Comparison of ENCODE assay signal across 1 cellular context in the genomic region with DNA sequence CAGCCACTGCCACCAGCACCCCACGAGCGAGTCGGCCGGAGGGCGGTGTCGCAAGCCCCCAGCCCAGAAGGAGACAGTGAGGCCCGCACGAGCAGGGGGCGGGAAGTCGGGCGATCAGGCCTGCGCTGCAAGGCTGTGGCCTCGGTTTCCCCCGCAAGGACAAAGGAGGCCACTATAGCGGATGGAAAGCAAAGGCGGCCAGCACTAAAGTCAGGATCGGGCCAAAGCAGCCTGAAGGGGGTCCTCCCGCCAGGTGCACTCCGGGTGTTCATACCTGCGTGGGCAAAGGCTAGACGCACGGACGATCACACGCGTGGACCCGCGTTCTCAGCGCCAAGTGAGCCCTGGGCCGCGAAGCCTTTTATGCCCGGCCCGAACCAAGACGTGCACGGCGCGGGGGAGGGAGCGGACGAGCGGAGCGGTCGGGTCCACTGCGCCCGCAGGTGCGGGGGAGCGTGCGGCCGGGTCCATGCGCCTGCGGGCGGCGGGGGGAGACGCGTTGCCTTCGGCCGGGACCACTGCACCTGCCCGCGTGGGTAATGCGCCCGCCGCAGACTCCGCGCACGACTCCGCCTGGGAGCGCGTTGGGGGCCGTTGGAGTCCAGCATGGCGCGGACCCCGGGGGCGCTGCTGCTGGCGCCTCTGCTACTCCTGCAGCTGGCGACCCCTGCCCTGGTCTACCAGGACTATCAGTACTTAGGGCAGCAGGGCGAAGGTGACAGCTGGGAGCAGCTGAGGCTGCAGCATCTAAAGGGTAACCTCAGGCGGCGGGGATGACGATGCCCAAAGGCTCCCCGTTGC.
A peak's percentile ranks its signal among the peaks of the same experiment; 100 is the strongest.
TF ChIP-seq lines count a peak whose summit lies in the region.

A gene (minus strand): TSS at position 335 of the 801 bp plus-strand sequence. CDS start 539 bp downstream, outside the sequence.
A gene (plus strand): TSS at position 604 of the 801 bp plus-strand sequence. CDS start 3 bp downstream, at position 607.

TF ChIP-seq in HepG2, 621 proteins besides CTCF, POLR2A, EP300 and RAD21 (continued from another document and continues in another):
- TF ChIP-seq, protein P1, sequence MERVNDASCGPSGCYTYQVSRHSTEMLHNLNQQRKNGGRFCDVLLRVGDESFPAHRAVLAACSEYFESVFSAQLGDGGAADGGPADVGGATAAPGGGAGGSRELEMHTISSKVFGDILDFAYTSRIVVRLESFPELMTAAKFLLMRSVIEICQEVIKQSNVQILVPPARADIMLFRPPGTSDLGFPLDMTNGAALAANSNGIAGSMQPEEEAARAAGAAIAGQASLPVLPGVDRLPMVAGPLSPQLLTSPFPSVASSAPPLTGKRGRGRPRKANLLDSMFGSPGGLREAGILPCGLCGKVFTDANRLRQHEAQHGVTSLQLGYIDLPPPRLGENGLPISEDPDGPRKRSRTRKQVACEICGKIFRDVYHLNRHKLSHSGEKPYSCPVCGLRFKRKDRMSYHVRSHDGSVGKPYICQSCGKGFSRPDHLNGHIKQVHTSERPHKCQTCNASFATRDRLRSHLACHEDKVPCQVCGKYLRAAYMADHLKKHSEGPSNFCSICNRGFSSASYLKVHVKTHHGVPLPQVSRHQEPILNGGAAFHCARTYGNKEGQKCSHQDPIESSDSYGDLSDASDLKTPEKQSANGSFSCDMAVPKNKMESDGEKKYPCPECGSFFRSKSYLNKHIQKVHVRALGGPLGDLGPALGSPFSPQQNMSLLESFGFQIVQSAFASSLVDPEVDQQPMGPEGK (CRISPR knock-in tag; IDR thresholded peaks at IDR 0.05) = peak; percentile 44
- TF ChIP-seq, protein P2, sequence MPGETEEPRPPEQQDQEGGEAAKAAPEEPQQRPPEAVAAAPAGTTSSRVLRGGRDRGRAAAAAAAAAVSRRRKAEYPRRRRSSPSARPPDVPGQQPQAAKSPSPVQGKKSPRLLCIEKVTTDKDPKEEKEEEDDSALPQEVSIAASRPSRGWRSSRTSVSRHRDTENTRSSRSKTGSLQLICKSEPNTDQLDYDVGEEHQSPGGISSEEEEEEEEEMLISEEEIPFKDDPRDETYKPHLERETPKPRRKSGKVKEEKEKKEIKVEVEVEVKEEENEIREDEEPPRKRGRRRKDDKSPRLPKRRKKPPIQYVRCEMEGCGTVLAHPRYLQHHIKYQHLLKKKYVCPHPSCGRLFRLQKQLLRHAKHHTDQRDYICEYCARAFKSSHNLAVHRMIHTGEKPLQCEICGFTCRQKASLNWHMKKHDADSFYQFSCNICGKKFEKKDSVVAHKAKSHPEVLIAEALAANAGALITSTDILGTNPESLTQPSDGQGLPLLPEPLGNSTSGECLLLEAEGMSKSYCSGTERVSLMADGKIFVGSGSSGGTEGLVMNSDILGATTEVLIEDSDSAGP (CRISPR knock-in tag; IDR thresholded peaks at IDR 0.05; ENCODE audit: borderline replicate concordance) = peak; percentile 96
- peak; percentile 85 for TF ChIP-seq ZNF883 (CRISPR knock-in tag; IDR thresholded peaks at IDR 0.05; ENCODE audit: not compliant biosample characterization)
- peak; percentile 68; the same call in 1 of the 2 replicates for TF ChIP-seq MTF2 (CRISPR knock-in tag; IDR thresholded peaks at IDR 0.05; ENCODE audit: borderline replicate concordance)
- no peak; the same call in 1 of the 2 replicates for TF ChIP-seq NCOA2 (CRISPR knock-in tag; IDR thresholded peaks at IDR 0.05)
- peak; percentile 48; the same call in 1 of the 2 replicates for TF ChIP-seq ZFP1 (CRISPR knock-in tag; IDR thresholded peaks at IDR 0.05)
- TF ChIP-seq, protein P3, sequence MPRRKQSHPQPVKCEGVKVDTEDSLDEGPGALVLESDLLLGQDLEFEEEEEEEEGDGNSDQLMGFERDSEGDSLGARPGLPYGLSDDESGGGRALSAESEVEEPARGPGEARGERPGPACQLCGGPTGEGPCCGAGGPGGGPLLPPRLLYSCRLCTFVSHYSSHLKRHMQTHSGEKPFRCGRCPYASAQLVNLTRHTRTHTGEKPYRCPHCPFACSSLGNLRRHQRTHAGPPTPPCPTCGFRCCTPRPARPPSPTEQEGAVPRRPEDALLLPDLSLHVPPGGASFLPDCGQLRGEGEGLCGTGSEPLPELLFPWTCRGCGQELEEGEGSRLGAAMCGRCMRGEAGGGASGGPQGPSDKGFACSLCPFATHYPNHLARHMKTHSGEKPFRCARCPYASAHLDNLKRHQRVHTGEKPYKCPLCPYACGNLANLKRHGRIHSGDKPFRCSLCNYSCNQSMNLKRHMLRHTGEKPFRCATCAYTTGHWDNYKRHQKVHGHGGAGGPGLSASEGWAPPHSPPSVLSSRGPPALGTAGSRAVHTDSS (CRISPR knock-in tag; conservative IDR thresholded peaks at IDR 0.05) = peak; percentile 94
- peak; percentile 98 for TF ChIP-seq TAF1 (CRISPR knock-in tag; IDR thresholded peaks at IDR 0.05)
- TF ChIP-seq, protein P4, sequence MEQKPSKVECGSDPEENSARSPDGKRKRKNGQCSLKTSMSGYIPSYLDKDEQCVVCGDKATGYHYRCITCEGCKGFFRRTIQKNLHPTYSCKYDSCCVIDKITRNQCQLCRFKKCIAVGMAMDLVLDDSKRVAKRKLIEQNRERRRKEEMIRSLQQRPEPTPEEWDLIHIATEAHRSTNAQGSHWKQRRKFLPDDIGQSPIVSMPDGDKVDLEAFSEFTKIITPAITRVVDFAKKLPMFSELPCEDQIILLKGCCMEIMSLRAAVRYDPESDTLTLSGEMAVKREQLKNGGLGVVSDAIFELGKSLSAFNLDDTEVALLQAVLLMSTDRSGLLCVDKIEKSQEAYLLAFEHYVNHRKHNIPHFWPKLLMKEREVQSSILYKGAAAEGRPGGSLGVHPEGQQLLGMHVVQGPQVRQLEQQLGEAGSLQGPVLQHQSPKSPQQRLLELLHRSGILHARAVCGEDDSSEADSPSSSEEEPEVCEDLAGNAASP (CRISPR knock-in tag; IDR thresholded peaks at IDR 0.05; ENCODE audit: borderline replicate concordance) = no peak; the same call in 1 of the 2 replicates
- TF ChIP-seq FLYWCH1 (CRISPR knock-in tag; IDR thresholded peaks at IDR 0.05) = no peak
- TF ChIP-seq U2AF2 (IDR thresholded peaks at IDR 0.05; ENCODE audit: low read depth, low read length) = no peak
- TF ChIP-seq ZNF709 (CRISPR knock-in tag; IDR thresholded peaks at IDR 0.05) = peak; percentile 87
- TF ChIP-seq, protein P5, sequence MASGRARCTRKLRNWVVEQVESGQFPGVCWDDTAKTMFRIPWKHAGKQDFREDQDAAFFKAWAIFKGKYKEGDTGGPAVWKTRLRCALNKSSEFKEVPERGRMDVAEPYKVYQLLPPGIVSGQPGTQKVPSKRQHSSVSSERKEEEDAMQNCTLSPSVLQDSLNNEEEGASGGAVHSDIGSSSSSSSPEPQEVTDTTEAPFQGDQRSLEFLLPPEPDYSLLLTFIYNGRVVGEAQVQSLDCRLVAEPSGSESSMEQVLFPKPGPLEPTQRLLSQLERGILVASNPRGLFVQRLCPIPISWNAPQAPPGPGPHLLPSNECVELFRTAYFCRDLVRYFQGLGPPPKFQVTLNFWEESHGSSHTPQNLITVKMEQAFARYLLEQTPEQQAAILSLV (CRISPR knock-in tag; IDR thresholded peaks at IDR 0.05; ENCODE audit: borderline replicate concordance) = peak; percentile 75; the same call in 1 of the 2 replicates
- TF ChIP-seq HOXA9 (CRISPR knock-in tag; IDR thresholded peaks at IDR 0.05; ENCODE audit: borderline replicate concordance) = peak; percentile 69; the same call in 1 of the 2 replicates
- 0 out of 2 replicates have a peak, but pooled peaks have one; percentile 31 for TF ChIP-seq ELF1 (CRISPR knock-in tag; IDR thresholded peaks at IDR 0.05)
- no peak for TF ChIP-seq ZNF652 (CRISPR knock-in tag; IDR thresholded peaks at IDR 0.05; ENCODE audit: borderline replicate concordance, low read depth)
- TF ChIP-seq ZNF468 (CRISPR knock-in tag; IDR thresholded peaks at IDR 0.05) = no peak
- TF ChIP-seq ZSCAN9 (CRISPR knock-in tag; IDR thresholded peaks at IDR 0.05; ENCODE audit: borderline replicate concordance) = no peak; the same call in none of the 2 replicates
- no peak for TF ChIP-seq ZNF263 (CRISPR knock-in tag; IDR thresholded peaks at IDR 0.05)
- TF ChIP-seq, protein P6, sequence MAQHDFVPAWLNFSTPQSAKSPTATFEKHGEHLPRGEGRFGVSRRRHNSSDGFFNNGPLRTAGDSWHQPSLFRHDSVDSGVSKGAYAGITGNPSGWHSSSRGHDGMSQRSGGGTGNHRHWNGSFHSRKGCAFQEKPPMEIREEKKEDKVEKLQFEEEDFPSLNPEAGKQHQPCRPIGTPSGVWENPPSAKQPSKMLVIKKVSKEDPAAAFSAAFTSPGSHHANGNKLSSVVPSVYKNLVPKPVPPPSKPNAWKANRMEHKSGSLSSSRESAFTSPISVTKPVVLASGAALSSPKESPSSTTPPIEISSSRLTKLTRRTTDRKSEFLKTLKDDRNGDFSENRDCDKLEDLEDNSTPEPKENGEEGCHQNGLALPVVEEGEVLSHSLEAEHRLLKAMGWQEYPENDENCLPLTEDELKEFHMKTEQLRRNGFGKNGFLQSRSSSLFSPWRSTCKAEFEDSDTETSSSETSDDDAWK (CRISPR knock-in tag; IDR thresholded peaks at IDR 0.05) = no peak
- peak; percentile 60; the same call in 1 of the 2 replicates for TF ChIP-seq ZNF44 (CRISPR knock-in tag; IDR thresholded peaks at IDR 0.05)
- TF ChIP-seq CBX5 (CRISPR knock-in tag; IDR thresholded peaks at IDR 0.05; ENCODE audit: borderline replicate concordance) = no peak; the same call in 1 of the 2 replicates
- TF ChIP-seq FIP1L1 (IDR thresholded peaks at IDR 0.05; ENCODE audit: borderline replicate concordance, insufficient read depth, low read depth, low read length) = no peak
- peak; percentile 95; the same call in 1 of the 2 replicates for TF ChIP-seq ZNF605 (CRISPR knock-in tag; IDR thresholded peaks at IDR 0.05)
- TF ChIP-seq, protein P7, sequence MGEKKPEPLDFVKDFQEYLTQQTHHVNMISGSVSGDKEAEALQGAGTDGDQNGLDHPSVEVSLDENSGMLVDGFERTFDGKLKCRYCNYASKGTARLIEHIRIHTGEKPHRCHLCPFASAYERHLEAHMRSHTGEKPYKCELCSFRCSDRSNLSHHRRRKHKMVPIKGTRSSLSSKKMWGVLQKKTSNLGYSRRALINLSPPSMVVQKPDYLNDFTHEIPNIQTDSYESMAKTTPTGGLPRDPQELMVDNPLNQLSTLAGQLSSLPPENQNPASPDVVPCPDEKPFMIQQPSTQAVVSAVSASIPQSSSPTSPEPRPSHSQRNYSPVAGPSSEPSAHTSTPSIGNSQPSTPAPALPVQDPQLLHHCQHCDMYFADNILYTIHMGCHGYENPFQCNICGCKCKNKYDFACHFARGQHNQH (CRISPR knock-in tag; IDR thresholded peaks at IDR 0.05) = peak; percentile 81
- no peak for TF ChIP-seq SMAD9 (CRISPR knock-in tag; IDR thresholded peaks at IDR 0.05)
- peak; percentile 55; the same call in 1 of the 2 replicates for TF ChIP-seq PRMT3 (CRISPR knock-in tag; IDR thresholded peaks at IDR 0.05; ENCODE audit: borderline replicate concordance, low read depth)
- TF ChIP-seq ZSCAN30 (CRISPR knock-in tag; IDR thresholded peaks at IDR 0.05) = 0 out of 2 replicates have a peak, but pooled peaks have one; percentile 87
- no peak for TF ChIP-seq ELF4 (CRISPR knock-in tag; IDR thresholded peaks at IDR 0.05; ENCODE audit: borderline replicate concordance)
- TF ChIP-seq RCOR2 (CRISPR knock-in tag; IDR thresholded peaks at IDR 0.05) = no peak
- TF ChIP-seq, protein P8, sequence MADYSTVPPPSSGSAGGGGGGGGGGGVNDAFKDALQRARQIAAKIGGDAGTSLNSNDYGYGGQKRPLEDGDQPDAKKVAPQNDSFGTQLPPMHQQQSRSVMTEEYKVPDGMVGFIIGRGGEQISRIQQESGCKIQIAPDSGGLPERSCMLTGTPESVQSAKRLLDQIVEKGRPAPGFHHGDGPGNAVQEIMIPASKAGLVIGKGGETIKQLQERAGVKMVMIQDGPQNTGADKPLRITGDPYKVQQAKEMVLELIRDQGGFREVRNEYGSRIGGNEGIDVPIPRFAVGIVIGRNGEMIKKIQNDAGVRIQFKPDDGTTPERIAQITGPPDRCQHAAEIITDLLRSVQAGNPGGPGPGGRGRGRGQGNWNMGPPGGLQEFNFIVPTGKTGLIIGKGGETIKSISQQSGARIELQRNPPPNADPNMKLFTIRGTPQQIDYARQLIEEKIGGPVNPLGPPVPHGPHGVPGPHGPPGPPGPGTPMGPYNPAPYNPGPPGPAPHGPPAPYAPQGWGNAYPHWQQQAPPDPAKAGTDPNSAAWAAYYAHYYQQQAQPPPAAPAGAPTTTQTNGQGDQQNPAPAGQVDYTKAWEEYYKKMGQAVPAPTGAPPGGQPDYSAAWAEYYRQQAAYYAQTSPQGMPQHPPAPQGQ (CRISPR knock-in tag; IDR thresholded peaks at IDR 0.05; ENCODE audit: borderline replicate concordance) = no peak; the same call in 1 of the 2 replicates
- TF ChIP-seq, protein P9, sequence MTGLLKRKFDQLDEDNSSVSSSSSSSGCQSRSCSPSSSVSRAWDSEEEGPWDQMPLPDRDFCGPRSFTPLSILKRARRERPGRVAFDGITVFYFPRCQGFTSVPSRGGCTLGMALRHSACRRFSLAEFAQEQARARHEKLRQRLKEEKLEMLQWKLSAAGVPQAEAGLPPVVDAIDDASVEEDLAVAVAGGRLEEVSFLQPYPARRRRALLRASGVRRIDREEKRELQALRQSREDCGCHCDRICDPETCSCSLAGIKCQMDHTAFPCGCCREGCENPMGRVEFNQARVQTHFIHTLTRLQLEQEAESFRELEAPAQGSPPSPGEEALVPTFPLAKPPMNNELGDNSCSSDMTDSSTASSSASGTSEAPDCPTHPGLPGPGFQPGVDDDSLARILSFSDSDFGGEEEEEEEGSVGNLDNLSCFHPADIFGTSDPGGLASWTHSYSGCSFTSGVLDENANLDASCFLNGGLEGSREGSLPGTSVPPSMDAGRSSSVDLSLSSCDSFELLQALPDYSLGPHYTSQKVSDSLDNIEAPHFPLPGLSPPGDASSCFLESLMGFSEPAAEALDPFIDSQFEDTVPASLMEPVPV (CRISPR knock-in tag; IDR thresholded peaks at IDR 0.05) = peak; percentile 9; the same call in 1 of the 2 replicates
- TF ChIP-seq HOXA7 (CRISPR knock-in tag; IDR thresholded peaks at IDR 0.05) = no peak
- peak; percentile 70; the same call in 1 of the 2 replicates for TF ChIP-seq ZNF224 (CRISPR knock-in tag; IDR thresholded peaks at IDR 0.05)
- 0 out of 2 replicates have a peak, but pooled peaks have one; percentile 24 for TF ChIP-seq ZNF790 (CRISPR knock-in tag; IDR thresholded peaks at IDR 0.05; ENCODE audit: borderline replicate concordance)
- no peak for TF ChIP-seq HOXD1 (CRISPR knock-in tag; IDR thresholded peaks at IDR 0.05)
- TF ChIP-seq NONO (IDR thresholded peaks at IDR 0.05) = no peak
- TF ChIP-seq NONO (CRISPR knock-in tag; conservative IDR thresholded peaks at IDR 0.05) = peak; percentile 96
- TF ChIP-seq, protein P10, sequence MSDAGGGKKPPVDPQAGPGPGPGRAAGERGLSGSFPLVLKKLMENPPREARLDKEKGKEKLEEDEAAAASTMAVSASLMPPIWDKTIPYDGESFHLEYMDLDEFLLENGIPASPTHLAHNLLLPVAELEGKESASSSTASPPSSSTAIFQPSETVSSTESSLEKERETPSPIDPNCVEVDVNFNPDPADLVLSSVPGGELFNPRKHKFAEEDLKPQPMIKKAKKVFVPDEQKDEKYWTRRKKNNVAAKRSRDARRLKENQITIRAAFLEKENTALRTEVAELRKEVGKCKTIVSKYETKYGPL (CRISPR knock-in tag; IDR thresholded peaks at IDR 0.05) = no peak
- peak; percentile 89 for TF ChIP-seq ZNF564 (CRISPR knock-in tag; IDR thresholded peaks at IDR 0.05)
- TF ChIP-seq ZNF282 (IDR thresholded peaks at IDR 0.05; ENCODE audit: partially characterized antibody) = no peak
- 0 out of 2 replicates have a peak, but pooled peaks have one; percentile 56 for TF ChIP-seq PCBP1 (IDR thresholded peaks at IDR 0.05; ENCODE audit: borderline replicate concordance, low read depth, low read length)
- TF ChIP-seq, protein P11, sequence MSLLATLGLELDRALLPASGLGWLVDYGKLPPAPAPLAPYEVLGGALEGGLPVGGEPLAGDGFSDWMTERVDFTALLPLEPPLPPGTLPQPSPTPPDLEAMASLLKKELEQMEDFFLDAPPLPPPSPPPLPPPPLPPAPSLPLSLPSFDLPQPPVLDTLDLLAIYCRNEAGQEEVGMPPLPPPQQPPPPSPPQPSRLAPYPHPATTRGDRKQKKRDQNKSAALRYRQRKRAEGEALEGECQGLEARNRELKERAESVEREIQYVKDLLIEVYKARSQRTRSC (CRISPR knock-in tag; IDR thresholded peaks at IDR 0.05; ENCODE audit: low read depth) = peak; percentile 91; the same call in 1 of the 2 replicates
- TF ChIP-seq ZNF558 (CRISPR knock-in tag; IDR thresholded peaks at IDR 0.05; ENCODE audit: borderline replicate concordance) = peak; percentile 55
